In the genomic region with DNA sequence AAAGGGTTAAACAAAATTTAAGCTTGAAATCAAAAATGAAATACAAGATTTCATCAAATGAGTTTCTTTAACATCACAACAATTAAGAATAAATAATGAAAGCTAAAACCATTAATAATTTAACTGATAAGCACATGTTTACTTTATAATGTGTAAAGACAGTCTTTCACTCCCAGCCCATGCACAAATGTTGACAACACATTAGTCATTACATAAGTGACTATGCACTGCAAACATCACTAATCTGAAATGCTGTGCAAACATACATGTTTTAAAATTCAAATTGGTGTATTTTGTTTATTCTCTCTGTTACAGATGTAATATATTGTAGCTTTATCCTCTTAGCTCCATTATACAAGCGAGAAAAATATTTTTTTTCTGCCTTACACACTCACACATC, we compare ENCODE assay signal across 22 cellular contexts.
"Had no signal": no experiment of that assay in that cellular context is flagged by ENCODE, and none has a peak within 500 bp of the region (broad histone marks: within the 10 kb centered on the region; RNA-seq: fewer than 3 reads in every experiment).

No MANE protein-coding gene starts in this region.

- H2AFZ ChIP-seq: hepatocyte had no signal

- H3K4me2 ChIP-seq: hepatocyte had no signal

- H3K27ac ChIP-seq: heart right ventricle, hepatocyte, left ventricle myocardium inferior, pancreas, prostate gland, sigmoid colon, spleen, tibial nerve, uterus had no signal

- H3K27me3 ChIP-seq: heart right ventricle, hepatocyte, pancreas, sigmoid colon, spleen, tibial nerve, uterus had no signal

- DNase-seq: heart right ventricle; left colon; left ventricle myocardium inferior; mesendoderm; naive thymus-derived CD4-positive, alpha-beta T cell; pancreas; posterior cingulate gyrus; retina; right cardiac atrium; sigmoid colon; small intestine; spleen; stimulated activated CD4-positive, alpha-beta T cell treated with anti-CD3 and anti-CD28 coated beads, Interleukin-4, amount 100 ng/mL, for 24 hours; stimulated activated naive CD4-positive, alpha-beta T cell; substantia nigra; uterus had no signal

- ATAC-seq: heart right ventricle; left colon; naive thymus-derived CD4-positive, alpha-beta T cell; natural killer cell treated with Interleukin-12 subunit alpha and Interleukin-12 subunit beta and Interleukin-15 and Interleukin-18, amount 100 ng/mL, for 72 hours; pancreas; right cardiac atrium; stimulated activated effector memory CD8-positive, alpha-beta T cell treated with anti-CD3 and anti-CD28 coated beads, Interleukin-12 subunit alpha, Interleukin-12 subunit beta, amount 100 ng/mL, for 72 hours had no signal

- H3K4me1 ChIP-seq: heart right ventricle, left ventricle myocardium inferior, pancreas, prostate gland, sigmoid colon, spleen, tibial nerve, uterus had no signal

- H3K79me2 ChIP-seq: hepatocyte had no signal

- H3K36me3 ChIP-seq: heart right ventricle, left ventricle myocardium inferior, pancreas, prostate gland, sigmoid colon, spleen, tibial nerve, uterus had no signal

- H3K9me3 ChIP-seq: left ventricle myocardium inferior, pancreas, prostate gland, sigmoid colon, tibial nerve, uterus had no signal

- H3K4me3 ChIP-seq: heart right ventricle, hepatocyte, left ventricle myocardium inferior, lung, pancreas, prostate gland, sigmoid colon, spleen, tibial nerve, uterus had no signal
